17 cellular contexts compared by ENCODE assay signal in genomic region chr5:157204765-157205164, GRCh38. TPM values are rescaled to one million over a fixed set of nuclear protein-coding genes. Genes with fewer than 3 reads are reported as not detected.
DNase-seq lines count a peak whose midpoint lies in the region; ATAC-seq and TF ChIP-seq lines count a peak whose summit lies in the region.
"Had no signal": no experiment of that assay in that cellular context is flagged by ENCODE, and none has a peak within 500 bp of the region (broad histone marks: within the 10 kb centered on the region; RNA-seq: fewer than 3 reads in every experiment).

No MANE protein-coding gene starts in this region.

- peaks cover 99% of the 10 kb centered on the region for H3K4me1 ChIP-seq in CD4-positive, alpha-beta memory T cell (ENCODE audit: insufficient read depth, low read length)
- no peaks in the 10 kb centered on the region for H3K4me1 ChIP-seq in HEK293 (ENCODE audit: control insufficient read depth, insufficient read depth, low read length)
- H3K4me1 ChIP-seq in effector memory CD4-positive, alpha-beta T cell (ENCODE audit: control insufficient read depth, insufficient read depth, low read length, poor library complexity, severe bottlenecking) = peaks cover 68% of the 10 kb centered on the region

- H3K9me3 ChIP-seq in CD4-positive, alpha-beta memory T cell (ENCODE audit: control insufficient read depth in 1 of 2, low read length in 2 of 2) = no peaks in the 10 kb centered on the region
- no peaks in the 10 kb centered on the region for H3K9me3 ChIP-seq in HEK293 (ENCODE audit: control insufficient read depth, insufficient read depth, low read depth, low read length)
- H3K9me3 ChIP-seq in T-helper 17 cell (ENCODE audit: control insufficient read depth, low read length, poor library complexity, severe bottlenecking) = no peaks in the 10 kb centered on the region
- no peaks in the 10 kb centered on the region for H3K9me3 ChIP-seq in effector memory CD4-positive, alpha-beta T cell (ENCODE audit: control insufficient read depth, low read length)
- H3K9me3 ChIP-seq: neutrophil had no signal

- peaks cover 0 to 4% (median 1%) of the 10 kb centered on the region in 8 donors for H3K9me3 Mint-ChIP-seq in CD4-positive, alpha-beta memory T cell

- H3K36me3 Mint-ChIP-seq in CD4-positive, alpha-beta memory T cell = peaks cover 72 to 76% of the 10 kb centered on the region in 2 donors
- peaks cover 16% of the 10 kb centered on the region for H3K36me3 Mint-ChIP-seq in T-helper 17 cell (ENCODE audit: low read depth)

- CTCF ChIA-PET in CD4-positive, alpha-beta memory T cell (lab: Charles Lee; ENCODE audit: partially characterized antibody) = interaction anchor here (1.5 to 4.6 kb wide), 6 partner anchors 13 to 56 kb away, joined by 4 to 23 read pairs (median 8); no protein-coding TSS in a partner anchor
- CTCF ChIA-PET in HEK293 (lab: Yijun Ruan, JAX) = no interaction called here

- H3K27me3 ChIP-seq in CD4-positive, alpha-beta memory T cell (ENCODE audit: insufficient read depth, low read length) = no peaks in the 10 kb centered on the region
- H3K27me3 ChIP-seq in effector memory CD4-positive, alpha-beta T cell (replicated peaks; ENCODE audit: control insufficient read depth, insufficient read depth, low read length, poor library complexity, severe bottlenecking) = no peaks in the 10 kb centered on the region

- peak overlapping the region; percentile 55 for H3K27ac ChIP-seq in CD4-positive, alpha-beta memory T cell (ENCODE audit: low read depth, low read length)
- no peak overlapping the region for H3K27ac ChIP-seq in HEK293 (ENCODE audit: extremely low read depth, low read depth, low read length)
- peak overlapping the region; percentile 70 for H3K27ac ChIP-seq in effector memory CD4-positive, alpha-beta T cell (ENCODE audit: insufficient read depth, low read length, poor library complexity, severe bottlenecking)
- H3K27ac ChIP-seq: neutrophil had no signal

- H3K36me3 ChIP-seq in CD4-positive, alpha-beta memory T cell (ENCODE audit: insufficient read depth, low read length) = peaks cover 30% of the 10 kb centered on the region
- H3K36me3 ChIP-seq in HEK293 (ENCODE audit: control insufficient read depth in 2 of 2, insufficient read depth in 1 of 2, low read length in 2 of 2) = no peaks in the 10 kb centered on the region
- peaks cover 36% of the 10 kb centered on the region for H3K36me3 ChIP-seq in effector memory CD4-positive, alpha-beta T cell (ENCODE audit: control insufficient read depth, insufficient read depth, low read length)
- H3K36me3 ChIP-seq: neutrophil had no signal

- TF ChIP-seq CTCF in HEK293 (tag by site-specific recombination; IDR thresholded peaks at IDR 0.05) = no peak

- POLR2A ChIA-PET in CD4-positive, alpha-beta memory T cell (lab: Charles Lee; ENCODE audit: partially characterized antibody) = interaction anchor here (0.6 to 27.5 kb wide), 17 partner anchors 11 to 67 kb away, joined by 3 to 1020 read pairs (median 4); partner anchors contain the start of genes ITK and MED7
- POLR2A ChIA-PET in HEK293 (lab: Yijun Ruan, JAX) = no interaction called here

- H3K27ac Mint-ChIP-seq in CD4-positive, alpha-beta memory T cell = peak overlapping the region; percentile 81 to 94 (median 87)
- peak overlapping the region; percentile 97 for H3K27ac Mint-ChIP-seq in T-helper 17 cell

- H3K4me3 Mint-ChIP-seq in CD4-positive, alpha-beta memory T cell = peak overlapping the region; percentile 42 to 96 (median 74)
- H3K4me3 Mint-ChIP-seq in T-helper 17 cell = peak overlapping the region; percentile 25

- DNase-seq in CD4-positive, alpha-beta memory T cell = peak in 3 of 5 donors; percentile 44 to 74 (median 57)
- no peak for DNase-seq in T-helper 17 cell
- DNase-seq in effector memory CD4-positive, alpha-beta T cell = no peak
- DNase-seq in NCI-H2227 treated with DMSO at 0.1 percent for 48 hours (lab: John Stamatoyannopoulos, UW) = no peak
- DNase-seq: effector CD8-positive, alpha-beta T cell; mesenchymal stem cell; NCI-H1436; NCI-H510A; stimulated activated CD4-positive, alpha-beta T cell treated with anti-CD3 and anti-CD28 coated beads, Interleukin-2, amount 100 ng/mL, for 48 hours had no signal

- intact Hi-C loops in CD4-positive, alpha-beta memory T cell (cut with micrococcal nuclease) = loop anchor here (1.0 kb wide), 1 partner anchor 9 kb away; no protein-coding TSS in a partner anchor

- no peaks in the 10 kb centered on the region for H3K27me3 Mint-ChIP-seq in CD4-positive, alpha-beta memory T cell
- H3K27me3 Mint-ChIP-seq in T-helper 17 cell = no peaks in the 10 kb centered on the region

- H3K4me3 ChIP-seq in CD4-positive, alpha-beta memory T cell (ENCODE audit: low read length in 2 of 2) = no peak overlapping the region
- H3K4me3 ChIP-seq in HEK293 (ENCODE audit: low read depth, low read length) = no peak overlapping the region
- no peak overlapping the region for H3K4me3 ChIP-seq in effector memory CD4-positive, alpha-beta T cell (ENCODE audit: insufficient read depth, low read depth, low read length, poor library complexity, severe bottlenecking)

- ATAC-seq in T-helper 17 cell (peak; percentile 35), GM21528 (IDR thresholded peaks at IDR 0.05; ENCODE audit: low FRiP score, unreplicated experiment) (no peak), GM21576 (IDR thresholded peaks at IDR 0.05; ENCODE audit: unreplicated experiment) (no peak)
- ATAC-seq: sciatic nerve had no signal

- H3K4me1 Mint-ChIP-seq in CD4-positive, alpha-beta memory T cell = peaks cover 60 to 96% (median 81%) of the 10 kb centered on the region in 4 donors
- H3K4me1 Mint-ChIP-seq in T-helper 17 cell = peaks cover 44% of the 10 kb centered on the region

TF ChIP-seq in HEK293, 187 proteins besides CTCF, POLR2A, EP300 and RAD21:
- TF ChIP-seq ATF2 (tag by site-specific recombination; IDR thresholded peaks at IDR 0.05; ENCODE audit: low read depth) = 0 out of 2 replicates have a peak, but pooled peaks have one; percentile 22
- no peak for TF ChIP-seq RBAK (tag by site-specific recombination; IDR thresholded peaks at IDR 0.05)
- TF ChIP-seq ZNF660 (tag by site-specific recombination; IDR thresholded peaks at IDR 0.05) = no peak

RNA-seq across cellular contexts. Expression of gene ITK, which starts 24.1 kb away (rescaled TPM):
- 100 to 1,000 TPM; 398 to 421 TPM for total RNA-seq in CD4-positive, alpha-beta memory T cell
- 100 to 1,000 TPM; 141 to 178 TPM for polyA plus RNA-seq in CD4-positive, alpha-beta memory T cell
- total RNA-seq in T-helper 17 cell = 100 to 1,000 TPM; 235 to 319 TPM
- total RNA-seq: fibroblast of villous mesenchyme, G401, RPMI7951 had no signal

RNA-seq across cellular contexts. Expression of gene GARIN3, which starts 38.7 kb away (rescaled TPM):
- not detected for total RNA-seq in CD4-positive, alpha-beta memory T cell
- not detected for polyA plus RNA-seq in CD4-positive, alpha-beta memory T cell
- not detected for total RNA-seq in T-helper 17 cell
- total RNA-seq: fibroblast of villous mesenchyme, G401, RPMI7951, sciatic nerve had no signal

Comparison
In these comparisons a context has a peak if more than half of its experiments do, and no peak if none do; other contexts are left out.
1. DNase-seq: peak in CD4-positive, alpha-beta memory T cell (3 of 5); none in T-helper 17 cell (0 of 3), effector memory CD4-positive, alpha-beta T cell (0 of 3) and NCI-H2227 treated with DMSO at 0.1 percent for 48 hours (single experiment).